ENCODE assay signal across 1 cellular context in the genomic region with DNA sequence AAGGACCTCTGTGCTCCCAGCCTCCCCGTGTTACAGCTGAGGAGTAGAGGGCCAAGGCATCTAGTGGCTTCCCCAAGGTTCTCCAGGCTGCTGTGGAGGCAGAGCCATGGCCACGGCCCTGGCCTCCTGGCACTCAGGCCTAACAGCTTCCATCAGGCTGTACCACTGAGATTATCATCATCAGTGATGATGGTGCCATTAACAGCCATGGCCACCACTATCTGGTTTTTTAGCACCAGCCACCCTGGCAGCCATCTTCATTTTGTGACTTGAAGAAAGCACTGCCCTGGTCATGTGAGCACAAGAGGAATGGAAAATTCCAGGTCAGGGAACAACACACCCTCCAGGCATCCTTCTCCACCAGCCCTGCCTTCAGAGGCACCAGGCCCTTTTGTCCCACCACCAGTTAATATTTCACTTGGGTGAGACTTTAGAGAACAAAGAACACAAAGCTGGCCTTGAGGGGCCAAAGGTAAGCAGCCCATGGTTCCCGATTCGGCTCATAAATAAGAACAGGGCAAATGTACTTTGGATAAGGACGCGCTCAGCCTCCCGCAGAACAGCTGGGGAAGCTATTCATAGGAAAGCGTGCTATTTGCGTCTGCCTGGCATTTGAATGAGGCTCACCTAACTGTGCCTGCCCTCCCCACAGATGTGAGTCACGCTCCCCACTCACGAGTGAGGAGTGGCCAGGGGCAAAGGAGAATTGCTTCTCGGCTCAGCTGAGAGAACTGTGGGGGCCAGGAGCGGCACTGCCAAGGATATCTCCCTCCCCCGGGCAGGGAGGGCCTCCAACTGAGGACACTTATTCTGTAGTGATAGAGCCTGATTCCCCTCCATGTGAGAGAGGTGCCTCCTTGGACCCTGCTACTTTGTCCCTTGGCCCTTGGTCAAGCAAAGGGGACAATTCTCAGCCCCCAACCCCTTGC.
TF ChIP-seq lines count a peak whose summit lies in the region.

No MANE protein-coding gene starts in this region.

TF ChIP-seq in A549, 52 proteins besides CTCF, POLR2A, EP300 and RAD21:
- TF ChIP-seq FOSL2 (IDR thresholded peaks at IDR 0.05) (no peak), FOSL2 (CRISPR knock-in tag; IDR thresholded peaks at IDR 0.05) (no peak), HEYL (CRISPR knock-in tag; IDR thresholded peaks at IDR 0.05) (no peak), ZNF302 (CRISPR knock-in tag; IDR thresholded peaks at IDR 0.05) (no peak), BHLHE40 (IDR thresholded peaks at IDR 0.05; ENCODE audit: low read depth, low read length) (no peak), CEBPB (IDR thresholded peaks at IDR 0.05) (no peak), KDM5A (IDR thresholded peaks at IDR 0.05) (no peak), KDM1A (IDR thresholded peaks at IDR 0.05; ENCODE audit: low read depth) (no peak), ZFP36 (IDR thresholded peaks at IDR 0.05; ENCODE audit: borderline replicate concordance, partially characterized antibody) (no peak), CHD4 (IDR thresholded peaks at IDR 0.05; ENCODE audit: borderline replicate concordance) (no peak), FOXS1 (CRISPR knock-in tag; IDR thresholded peaks at IDR 0.05) (no peak)
- TF ChIP-seq, protein P1, sequence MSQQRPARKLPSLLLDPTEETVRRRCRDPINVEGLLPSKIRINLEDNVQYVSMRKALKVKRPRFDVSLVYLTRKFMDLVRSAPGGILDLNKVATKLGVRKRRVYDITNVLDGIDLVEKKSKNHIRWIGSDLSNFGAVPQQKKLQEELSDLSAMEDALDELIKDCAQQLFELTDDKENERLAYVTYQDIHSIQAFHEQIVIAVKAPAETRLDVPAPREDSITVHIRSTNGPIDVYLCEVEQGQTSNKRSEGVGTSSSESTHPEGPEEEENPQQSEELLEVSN (IDR thresholded peaks at IDR 0.05; ENCODE audit: borderline replicate concordance, low read depth) = no peak
